17 cellular contexts compared by ENCODE assay signal in the genomic region with DNA sequence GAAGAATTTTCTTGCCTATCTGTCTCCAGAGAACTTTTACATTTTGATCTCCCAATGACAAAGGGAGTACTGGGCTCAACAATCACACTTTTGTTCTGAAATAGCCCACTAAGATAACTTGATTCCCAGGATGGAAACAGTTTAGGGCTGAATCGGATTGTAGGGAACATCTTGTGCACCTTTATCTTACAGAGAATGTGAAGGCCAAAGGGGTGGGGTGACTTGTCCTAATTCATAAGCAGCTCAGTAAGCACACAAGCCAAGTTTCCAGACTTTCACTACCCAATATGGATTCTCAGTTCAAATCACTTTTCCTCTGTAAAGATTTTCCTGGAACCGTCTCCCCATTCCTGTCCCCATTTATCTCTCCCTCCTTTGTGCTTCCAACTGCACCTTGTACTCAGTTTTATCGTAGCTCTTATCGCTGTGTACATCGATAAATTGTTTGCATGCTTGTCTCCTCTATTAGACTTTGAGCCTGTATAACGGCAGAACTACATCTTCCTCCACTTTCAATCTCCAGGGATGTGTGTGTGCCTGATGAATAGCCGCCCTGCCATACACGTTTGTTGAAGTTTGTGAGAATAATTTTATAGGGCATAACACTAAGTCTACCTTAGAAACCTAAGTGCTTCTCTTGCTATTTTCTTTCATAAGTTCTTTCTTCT.
DNase-seq lines count a peak whose midpoint lies in the region; ATAC-seq and TF ChIP-seq lines count a peak whose summit lies in the region.
"Had no signal": no experiment of that assay in that cellular context is flagged by ENCODE, and none has a peak within 500 bp of the region (broad histone marks: within the 10 kb centered on the region; RNA-seq: fewer than 3 reads in every experiment).

No MANE protein-coding gene starts in this region.

- H3K27ac ChIP-seq in right lobe of liver = no peak overlapping the region
- H3K27ac ChIP-seq: Peyer's patch had no signal

- H3K4me1 ChIP-seq in right lobe of liver = peaks cover 0 to 4% (median 0%) of the 10 kb centered on the region in 4 donors
- H3K4me1 ChIP-seq: Peyer's patch had no signal

- no peaks in the 10 kb centered on the region for H3K9me3 ChIP-seq in right lobe of liver
- H3K9me3 ChIP-seq: HAP-1, Peyer's patch had no signal

- TF ChIP-seq POLR2A in right lobe of liver (IDR thresholded peaks at IDR 0.05) = no peak

- ATAC-seq in Right ventricle myocardium superior (ENCODE audit: poor library complexity) (peak; percentile 71), left cardiac atrium (no peak), left ventricle myocardium superior (peak; percentile 80), right lobe of liver (peak; percentile 44 to 56 (median 45)), GM19328 (IDR thresholded peaks at IDR 0.05; ENCODE audit: unreplicated experiment) (no peak)

- intact Hi-C loops in Right ventricle myocardium superior (cut with DNase I) = no loop called here
- intact Hi-C loops in left cardiac atrium (cut with DNase I) = no loop called here
- intact Hi-C loops in left ventricle myocardium superior (cut with micrococcal nuclease) = no loop called here
- intact Hi-C loops in right lobe of liver (cut with DNase I) = no loop called here

- no peak for DNase-seq in Right ventricle myocardium superior
- no peak for DNase-seq in left cardiac atrium
- DNase-seq in left ventricle myocardium superior = no peak
- DNase-seq in right lobe of liver = no peak
- DNase-seq in NCI-H2171 treated with DMSO at 0.1 percent for 48 hours (lab: John Stamatoyannopoulos, UW) = no peak
- no peak for DNase-seq in activated gamma-delta T cell treated with Interleukin-2 at 50 U/mL for 16 hours
- no peak for DNase-seq in RPMI8226
- DNase-seq: C1 segment of cervical spinal cord, DMS153, EL, KBM-7, NCI-H1048, NCI-H1694 treated with DMSO at 0.1 percent for 48 hours, NCI-H774, Peyer's patch had no signal

- peaks cover 0 to 3% of the 10 kb centered on the region in 2 donors for H3K27me3 ChIP-seq in right lobe of liver
- H3K27me3 ChIP-seq: Peyer's patch had no signal

- WGBS in right lobe of liver (ENCODE audit: insufficient coverage, low coverage, low lambda C conversion rate, missing lambda C conversion rate) = 32% methylated on average over 8 of the region's 8 CpGs

- peak overlapping the region; percentile 16 to 49 (median 49) for H3K4me3 ChIP-seq in right lobe of liver
- H3K4me3 ChIP-seq: HAP-1, Peyer's patch had no signal

- TF ChIP-seq CTCF in right lobe of liver (IDR thresholded peaks at IDR 0.05) = no peak

- H3K36me3 ChIP-seq in right lobe of liver = no peaks in the 10 kb centered on the region
- H3K36me3 ChIP-seq: HAP-1, Peyer's patch had no signal

Comparison
In these comparisons a context has a peak if more than half of its experiments do, and no peak if none do; other contexts are left out.
1. ATAC-seq: peak in Right ventricle myocardium superior (single experiment), left ventricle myocardium superior (single experiment) and right lobe of liver (4 of 4); none in left cardiac atrium (0 of 2) and GM19328 (single experiment).